Comparison of ENCODE assay signal across 8 cellular contexts in genomic region chr16:54194008-54194731, GRCh38.
A peak's percentile ranks its signal among the peaks of the same experiment; 100 is the strongest.
DNase-seq lines count a peak whose midpoint lies in the region; ATAC-seq, FAIRE-seq and TF ChIP-seq lines count a peak whose summit lies in the region.

No MANE protein-coding gene starts in this region.

- DNase-seq in HCEC 1CT (peak; percentile 1), RPMI7951 (ENCODE audit: low read depth) (peak; percentile 83), frontal cortex (ENCODE audit: low spot score in 2 of 2) (peak; percentile 36 to 38), omental fat pad (ENCODE audit: low spot score) (no peak), GM10248 (ENCODE audit: extremely low spot score) (no peak)
- no peak for DNase-seq in activated CD4-positive, CD25-positive, alpha-beta regulatory T cell treated with anti-CD3 and anti-CD28 coated beads, Interleukin-2, amount 50 U/mL, for 72 hours
- no peak for DNase-seq in stimulated activated CD4-positive, alpha-beta T cell treated with anti-CD3 and anti-CD28 coated beads, Interleukin-2, amount 100 ng/mL, for 48 hours

- CTCF ChIA-PET in GM10248 (lab: Yijun Ruan, JAX): interaction anchor here (1.3 to 1.8 kb wide), 2 partner anchors 15 to 18 kb away, joined by 4 read pairs; no protein-coding TSS in a partner anchor

- FAIRE-seq in frontal cortex (lab: Jason Lieb, UNC): no peak

- ATAC-seq in omental fat pad (ENCODE audit: low FRiP score): peak; percentile 69
- no peak for ATAC-seq in HG03196 (IDR thresholded peaks at IDR 0.05; ENCODE audit: unreplicated experiment)

- POLR2A ChIA-PET in GM10248 (lab: Yijun Ruan, JAX): no interaction called here

- TF ChIP-seq CTCF in omental fat pad (IDR thresholded peaks at IDR 0.05) (no peak), GM10248 (IDR thresholded peaks at IDR 0.05; ENCODE audit: control extremely low read depth, extremely low read depth, low read depth, missing control alignments) (no peak)

Comparison
In these comparisons a context has a peak if more than half of its experiments do, and no peak if none do; other contexts are left out.
1. DNase-seq: peak in HCEC 1CT (single experiment), RPMI7951 (single experiment) and frontal cortex (2 of 2); none in omental fat pad (single experiment), activated CD4-positive, CD25-positive, alpha-beta regulatory T cell treated with anti-CD3 and anti-CD28 coated beads, Interleukin-2, amount 50 U/mL, for 72 hours (single experiment), GM10248 (single experiment) and stimulated activated CD4-positive, alpha-beta T cell treated with anti-CD3 and anti-CD28 coated beads, Interleukin-2, amount 100 ng/mL, for 48 hours (0 of 2).